In the genomic region with DNA sequence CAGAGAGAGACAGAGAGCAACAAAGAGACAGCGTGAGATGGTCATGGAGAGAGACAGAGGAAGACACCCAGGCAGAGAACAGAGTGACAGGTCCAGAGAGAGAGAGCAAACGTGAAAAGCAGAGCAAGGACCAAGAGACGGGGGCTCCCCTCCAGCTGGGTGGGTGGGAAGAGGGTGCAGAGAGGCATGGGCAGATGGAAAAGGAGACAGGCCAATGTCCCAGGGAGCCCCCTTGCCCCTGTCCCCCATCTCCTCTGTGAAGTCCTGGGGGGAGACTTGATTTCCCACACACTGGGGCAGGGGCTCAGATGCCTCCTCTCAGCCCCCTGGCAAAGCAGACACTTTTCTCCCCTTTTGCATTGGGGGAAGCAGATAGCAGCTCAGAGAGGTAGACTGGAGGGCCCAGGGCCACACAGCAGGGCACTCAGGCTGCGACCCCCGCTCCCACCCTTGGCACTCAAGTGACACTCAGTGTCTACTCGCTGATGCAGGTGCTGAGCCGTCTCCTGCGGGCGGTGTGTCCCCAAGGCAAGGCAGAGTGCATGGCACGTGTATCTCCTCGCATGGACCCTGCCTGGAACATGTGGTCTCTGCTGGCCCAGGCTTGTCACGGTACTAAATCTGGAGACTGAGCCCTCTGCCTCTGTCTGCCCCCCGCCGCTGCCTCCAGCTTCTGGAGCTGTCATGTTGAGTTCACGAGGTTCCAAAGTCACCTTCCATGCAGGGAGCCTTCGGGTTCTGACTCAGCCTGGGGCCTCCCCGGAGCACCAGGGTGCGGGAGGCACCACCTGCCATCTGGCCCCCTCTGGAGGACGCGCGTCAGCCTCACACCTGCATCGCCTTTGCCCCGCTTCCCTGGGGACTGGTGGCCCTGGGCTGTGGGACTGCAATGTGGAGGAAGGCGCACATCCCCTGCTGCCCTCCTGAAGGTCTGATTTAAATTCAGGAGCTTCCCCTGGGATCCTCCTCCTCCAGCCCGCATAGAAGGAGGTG, we compare ENCODE assay signal across 8 cellular contexts.
A peak's percentile ranks its signal among the peaks of the same experiment; 100 is the strongest.
DNase-seq lines count a peak whose midpoint lies in the region; ATAC-seq and TF ChIP-seq lines count a peak whose summit lies in the region.

No MANE protein-coding gene starts in this region.

- H3K4me1 ChIP-seq in GM23248 (ENCODE audit: insufficient read depth) = peaks cover 27% of the 10 kb centered on the region
- H3K4me1 ChIP-seq in ascending aorta = peaks cover 13 to 19% of the 10 kb centered on the region in 2 donors

- intact Hi-C loops in ascending aorta (cut with DNase I) = loop anchor here (2.0 kb wide), 1 partner anchor 24 kb away; no protein-coding TSS in a partner anchor
- intact Hi-C loops in natural killer cell (cut with micrococcal nuclease) = no loop called here

- peak overlapping the region; percentile 93; the same call in 1 of the 2 replicates for H3K27ac ChIP-seq in GM23248
- peak overlapping the region; percentile 77 to 82 for H3K27ac ChIP-seq in ascending aorta

- no peak overlapping the region for H3K4me3 Mint-ChIP-seq in natural killer cell

- H3K9me3 Mint-ChIP-seq in natural killer cell = no peaks in the 10 kb centered on the region

- no peaks in the 10 kb centered on the region for H3K36me3 Mint-ChIP-seq in natural killer cell

- H3K27me3 Mint-ChIP-seq in natural killer cell (ENCODE audit: low read depth in 2 of 2) = peaks cover 0 to 5% of the 10 kb centered on the region in 2 donors

- H3F3A ChIP-seq in GM23248 (ENCODE audit: insufficient read depth) = peaks cover 18% of the 10 kb centered on the region

- TF ChIP-seq CTCF in ascending aorta (IDR thresholded peaks at IDR 0.05) = no peak
- TF ChIP-seq CTCF in natural killer cell (IDR thresholded peaks at IDR 0.05) = no peak

- H3K9me3 ChIP-seq in GM23248 (ENCODE audit: low read depth) (no peaks in the 10 kb centered on the region), ascending aorta (no peaks in the 10 kb centered on the region)

- 90 to 93% methylated on average over 22 to 25 of the region's 25 CpGs for WGBS in GM23248 (ENCODE audit: low coverage in 1 of 2, low lambda C conversion rate in 2 of 2, missing lambda C conversion rate in 2 of 2), 2 experiments

- H2AFZ ChIP-seq in GM23248 = no peak overlapping the region

- no peaks in the 10 kb centered on the region for H3K9me2 ChIP-seq in GM23248 (ENCODE audit: insufficient read depth)

- H3K4me1 Mint-ChIP-seq in natural killer cell = no peaks in the 10 kb centered on the region

- H3K36me3 ChIP-seq in GM23248 (ENCODE audit: low read depth) (no peaks in the 10 kb centered on the region), ascending aorta (no peaks in the 10 kb centered on the region)

- H3K4me3 ChIP-seq in GM23248 (no peak overlapping the region), ascending aorta (no peak overlapping the region)

- H3K4me2 ChIP-seq in GM23248 (ENCODE audit: unreplicated experiment) = no peak overlapping the region

- H3K27me3 ChIP-seq in GM23248 (replicated peaks; ENCODE audit: insufficient read depth) = no peaks in the 10 kb centered on the region
- no peaks in the 10 kb centered on the region for H3K27me3 ChIP-seq in ascending aorta

- no peaks in the 10 kb centered on the region for H4K20me1 ChIP-seq in GM23248 (ENCODE audit: insufficient read depth)

- DNase-seq in DMS 273 treated with DMSO at 0.1 percent for 48 hours (lab: John Stamatoyannopoulos, UW) (peak; percentile 66), GM23248 (no peak), ascending aorta (ENCODE audit: low spot score in 2 of 2) (peak in 1 of 2 donors; percentile 52), natural killer cell (peak; percentile 10)

- ATAC-seq in natural killer cell = no peak
- no peak for ATAC-seq in HG02973 (IDR thresholded peaks at IDR 0.05; ENCODE audit: unreplicated experiment)
- no peak for ATAC-seq in GM18868 (IDR thresholded peaks at IDR 0.05; ENCODE audit: unreplicated experiment)
- no peak for ATAC-seq in HG03097 (IDR thresholded peaks at IDR 0.05; ENCODE audit: low FRiP score, unreplicated experiment)
- ATAC-seq in HG03108 (IDR thresholded peaks at IDR 0.05; ENCODE audit: unreplicated experiment) = no peak

- no peak overlapping the region for H3K27ac Mint-ChIP-seq in natural killer cell

- H3K79me2 ChIP-seq in GM23248 (ENCODE audit: insufficient read depth) = peaks cover 77% of the 10 kb centered on the region

- in situ Hi-C loops in GM23248 (cut with MboI) = no loop called here

- peak overlapping the region; percentile 80; the same call in 1 of the 2 replicates for H3K9ac ChIP-seq in GM23248
